7 cellular contexts compared by ENCODE assay signal in genomic region chr7:81858820-81859219, GRCh38.
A peak's percentile ranks its signal among the peaks of the same experiment; 100 is the strongest.
DNase-seq lines count a peak whose midpoint lies in the region; ATAC-seq and TF ChIP-seq lines count a peak whose summit lies in the region.
"Not testable (repeated sequence)": the region's sequence is repeated elsewhere in the genome, so short reads cannot be mapped to it uniquely, and the experiment has no call there.

No MANE protein-coding gene starts in this region.

- H4K8ac ChIP-seq in mesendoderm (ENCODE audit: low read depth, low read length): not testable (repeated sequence)

- CTCF ChIA-PET in HEK293 (lab: Yijun Ruan, JAX): not testable (repeated sequence)

- in situ Hi-C loops in brain microvascular endothelial cell (cut with HindIII; ENCODE audit: low pct_ligation_motif_present, low sequenced_read_pairs): not testable (repeated sequence)

- not testable (repeated sequence) for H2BK5ac ChIP-seq in mesendoderm (ENCODE audit: low read length)

- WGBS in mesendoderm (ENCODE audit: extremely low coverage, insufficient coverage, low lambda C conversion rate): no CpG with 5 or more reads among the region's 5 CpGs

- not testable (repeated sequence) for H3K9me3 ChIP-seq in HEK293 (ENCODE audit: control insufficient read depth, insufficient read depth, low read depth, low read length)

- H3K18ac ChIP-seq in mesendoderm (ENCODE audit: low read length): not testable (repeated sequence)

- not testable (repeated sequence) for H3K27ac ChIP-seq in HEK293 (ENCODE audit: extremely low read depth, low read depth, low read length); brain microvascular endothelial cell; mesendoderm (ENCODE audit: low read depth, low read length)

- POLR2A ChIA-PET in HEK293 (lab: Yijun Ruan, JAX): not testable (repeated sequence)

- H3K4ac ChIP-seq in mesendoderm (ENCODE audit: low read depth, low read length): not testable (repeated sequence)

- not testable (repeated sequence) for H3K79me2 ChIP-seq in mesendoderm (ENCODE audit: control insufficient read depth, insufficient read depth, low read length)

- not testable (repeated sequence) for H2BK120ac ChIP-seq in mesendoderm (ENCODE audit: low read depth, low read length)

- ATAC-seq in SK-N-SH treated with all-trans-retinoic acid at 6 μM for 48 hours: peak; percentile 36; the same call in 1 of the 3 replicates
- ATAC-seq in esophagus mucosa: peak; percentile 67

- not testable (repeated sequence) for H3K9ac ChIP-seq in mesendoderm (ENCODE audit: low read length)

- H3K4me2 ChIP-seq in mesendoderm (ENCODE audit: low read length): not testable (repeated sequence)

- H3K56ac ChIP-seq in mesendoderm (ENCODE audit: low read length): not testable (repeated sequence)

- H3K23ac ChIP-seq in mesendoderm (ENCODE audit: low read length): not testable (repeated sequence)

- not testable (repeated sequence) for H3K79me1 ChIP-seq in mesendoderm (ENCODE audit: low read length)

- H2BK15ac ChIP-seq in mesendoderm (replicated peaks; ENCODE audit: low read depth): not testable (repeated sequence)

- H3K36me3 ChIP-seq in HEK293 (ENCODE audit: control insufficient read depth in 2 of 2, insufficient read depth in 1 of 2, low read length in 2 of 2); brain microvascular endothelial cell (replicated peaks); mesendoderm (ENCODE audit: control insufficient read depth, insufficient read depth, low read length): not testable (repeated sequence)

- DNase-seq in Daoy (ENCODE audit: low read depth) (peak; percentile 46), NCI-H460 (ENCODE audit: extremely low read depth, low read depth) (peak; percentile 30), brain microvascular endothelial cell (peak; percentile 21), mesendoderm (peak; percentile 27)

- H3K4me3 ChIP-seq in HEK293 (ENCODE audit: low read depth, low read length); brain microvascular endothelial cell (ENCODE audit: low read depth, low read length); mesendoderm (ENCODE audit: low read length): not testable (repeated sequence)

- H2AK5ac ChIP-seq in mesendoderm (ENCODE audit: low read length): not testable (repeated sequence)

- not testable (repeated sequence) for H4K5ac ChIP-seq in mesendoderm (ENCODE audit: low read length)

- not testable (repeated sequence) for TF ChIP-seq CTCF in HEK293 (tag by site-specific recombination; IDR thresholded peaks at IDR 0.05); brain microvascular endothelial cell (IDR thresholded peaks at IDR 0.05; ENCODE audit: low read depth, low read length, missing control alignments)

- not testable (repeated sequence) for H3K4me1 ChIP-seq in HEK293 (ENCODE audit: control insufficient read depth, insufficient read depth, low read length); mesendoderm (ENCODE audit: control insufficient read depth, low read depth, low read length)

- H3K27me3 ChIP-seq in brain microvascular endothelial cell (replicated peaks); mesendoderm (ENCODE audit: insufficient read depth, low read length, poor library complexity): not testable (repeated sequence)

TF ChIP-seq in HEK293, 187 proteins besides CTCF, POLR2A, EP300 and RAD21:
- TF ChIP-seq ZNF223 (tag by site-specific recombination; IDR thresholded peaks at IDR 0.05): peak; percentile 93
- TF ChIP-seq KLF17 (tag by site-specific recombination; IDR thresholded peaks at IDR 0.05): 0 out of 2 replicates have a peak, but pooled peaks have one; percentile 25
- TF ChIP-seq RBAK (tag by site-specific recombination; IDR thresholded peaks at IDR 0.05): 0 out of 2 replicates have a peak, but pooled peaks have one; percentile 14
- 0 out of 2 replicates have a peak, but pooled peaks have one; percentile 32 for TF ChIP-seq SP3 (tag by site-specific recombination; IDR thresholded peaks at IDR 0.05)
